ENCODE assay signal across 1 cellular context in genomic region chr1:229452956-229453801, GRCh38.
TF ChIP-seq lines count a peak whose summit lies in the region.

No MANE protein-coding gene starts in this region.

TF ChIP-seq in WTC11, 78 proteins besides CTCF, POLR2A, EP300 and RAD21 (continued from another document):
- no peak for TF ChIP-seq ZNF281 (CRISPR knock-in tag; IDR thresholded peaks at IDR 0.05)
